17 cellular contexts compared by ENCODE assay signal in the genomic region with DNA sequence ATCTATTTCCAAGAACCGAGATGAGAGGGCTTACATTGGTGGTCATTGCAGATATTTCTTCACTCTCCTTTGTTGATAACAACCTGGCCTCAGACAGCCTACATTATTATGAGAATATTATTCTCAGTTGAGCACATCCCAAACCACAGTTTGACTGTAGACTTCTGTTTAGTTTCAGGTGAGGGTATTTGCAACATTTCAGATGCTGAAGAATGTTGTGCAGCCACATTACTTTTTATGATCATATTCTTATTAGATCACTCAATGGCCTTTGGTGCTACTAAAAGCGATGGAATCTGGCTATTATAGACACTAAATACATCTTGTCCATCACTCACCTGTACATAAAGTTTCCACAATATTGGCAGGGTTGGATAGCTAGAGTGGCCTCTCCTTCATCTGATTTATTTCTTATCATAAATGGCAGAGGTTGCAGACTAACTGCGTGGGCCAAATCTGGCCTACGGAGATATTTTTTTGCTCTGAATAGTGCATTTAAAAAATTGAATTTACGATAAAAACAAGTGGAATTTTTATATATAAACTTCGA. TPM values are rescaled to one million over a fixed set of nuclear protein-coding genes. Genes with fewer than 3 reads are reported as not detected.
DNase-seq lines count a peak whose midpoint lies in the region; ATAC-seq and TF ChIP-seq lines count a peak whose summit lies in the region.
"Had no signal": no experiment of that assay in that cellular context is flagged by ENCODE, and none has a peak within 500 bp of the region (broad histone marks: within the 10 kb centered on the region; RNA-seq: fewer than 3 reads in every experiment).

No MANE protein-coding gene starts in this region.

- no peak overlapping the region for H3K4me3 Mint-ChIP-seq in CD8-positive, alpha-beta T cell
- no peak overlapping the region for H3K4me3 Mint-ChIP-seq in osteocyte (ENCODE audit: unreplicated experiment)
- H3K4me3 Mint-ChIP-seq: B cell had no signal

- H3K79me2 ChIP-seq in PC-9 (ENCODE audit: low read depth): no peaks in the 10 kb centered on the region

- no peak overlapping the region for H3K27ac ChIP-seq in CD8-positive, alpha-beta T cell (ENCODE audit: low read depth, low read length)
- H3K27ac ChIP-seq in PC-9: peak overlapping the region; percentile 98

- no peaks in the 10 kb centered on the region for H3K27me3 Mint-ChIP-seq in CD8-positive, alpha-beta T cell (ENCODE audit: low read depth)
- no peaks in the 10 kb centered on the region for H3K27me3 Mint-ChIP-seq in osteocyte (ENCODE audit: unreplicated experiment)

- H3K36me3 ChIP-seq in CD8-positive, alpha-beta T cell (ENCODE audit: insufficient read depth, low read length): peaks cover 9% of the 10 kb centered on the region
- no peaks in the 10 kb centered on the region for H3K36me3 ChIP-seq in PC-9 (ENCODE audit: low read depth)

- TF ChIP-seq CTCF in CD8-positive, alpha-beta T cell (IDR thresholded peaks at IDR 0.05): no peak
- TF ChIP-seq CTCF in PC-9 (conservative IDR thresholded peaks at IDR 0.05): no peak
- no peak for TF ChIP-seq CTCF in epithelial cell of esophagus (IDR thresholded peaks at IDR 0.05; ENCODE audit: insufficient read depth, low read depth, low read length, missing control alignments)
- TF ChIP-seq CTCF in osteocyte (IDR thresholded peaks at IDR 0.05): no peak

- POLR2A ChIA-PET in CD8-positive, alpha-beta T cell (lab: Charles Lee): interaction anchor here (0.8 to 1.7 kb wide), 3 partner anchors 15 to 185 kb away, joined by 3 to 4 read pairs (median 3); no protein-coding TSS in a partner anchor
- POLR2A ChIA-PET in PC-9 (lab: Charles Lee; ENCODE audit: unreplicated experiment): interaction anchor here (0.5 to 0.7 kb wide), 3 partner anchors 11 to 1734 kb away, joined by 5 to 7 read pairs (median 5); partner anchors contain the start of gene RPL37

- peaks cover 15% of the 10 kb centered on the region for H3K4me1 ChIP-seq in CD8-positive, alpha-beta T cell (ENCODE audit: insufficient read depth, low read length)
- peaks cover 60% of the 10 kb centered on the region for H3K4me1 ChIP-seq in PC-9 (replicated peaks; ENCODE audit: insufficient read depth)

- H3K4me2 ChIP-seq in PC-9: peak overlapping the region; percentile 78

- H3K4me3 ChIP-seq in CD8-positive, alpha-beta T cell (ENCODE audit: low read depth, low read length): no peak overlapping the region
- H3K4me3 ChIP-seq in PC-9: peak overlapping the region; percentile 41
- no peak overlapping the region for H3K4me3 ChIP-seq in epithelial cell of esophagus (ENCODE audit: low read length)

- no peaks in the 10 kb centered on the region for H3K27me3 ChIP-seq in CD8-positive, alpha-beta T cell (ENCODE audit: insufficient read depth, low read length)
- no peaks in the 10 kb centered on the region for H3K27me3 ChIP-seq in PC-9 (ENCODE audit: insufficient read depth, low read depth)

- no peak for ATAC-seq in CD8-positive, alpha-beta T cell
- ATAC-seq in GM18858 (IDR thresholded peaks at IDR 0.05; ENCODE audit: unreplicated experiment): no peak
- ATAC-seq: sciatic nerve had no signal

- no peaks in the 10 kb centered on the region for H3K9me3 Mint-ChIP-seq in CD8-positive, alpha-beta T cell
- H3K9me3 Mint-ChIP-seq in osteocyte (ENCODE audit: unreplicated experiment): no peaks in the 10 kb centered on the region

- no peak overlapping the region for H2AFZ ChIP-seq in PC-9

- H4K20me1 ChIP-seq in PC-9 (ENCODE audit: insufficient read depth): no peaks in the 10 kb centered on the region

- H3K27ac Mint-ChIP-seq in CD8-positive, alpha-beta T cell: peak overlapping the region; percentile 66
- peak overlapping the region; percentile 95 for H3K27ac Mint-ChIP-seq in osteocyte (ENCODE audit: unreplicated experiment)
- H3K27ac Mint-ChIP-seq: B cell had no signal

- H3F3A ChIP-seq in PC-9 (ENCODE audit: insufficient read depth, low read depth): peaks cover 43% of the 10 kb centered on the region

- peaks cover 28% of the 10 kb centered on the region for H3K36me3 Mint-ChIP-seq in CD8-positive, alpha-beta T cell
- no peaks in the 10 kb centered on the region for H3K36me3 Mint-ChIP-seq in osteocyte (ENCODE audit: unreplicated experiment)

- H3K9me3 ChIP-seq in CD8-positive, alpha-beta T cell (ENCODE audit: low read length): no peaks in the 10 kb centered on the region
- H3K9me3 ChIP-seq in PC-9 (ENCODE audit: insufficient read depth, low read depth): no peaks in the 10 kb centered on the region

- no peaks in the 10 kb centered on the region for H3K9me2 ChIP-seq in PC-9 (ENCODE audit: insufficient read depth)

- peaks cover 36% of the 10 kb centered on the region for H3K4me1 Mint-ChIP-seq in CD8-positive, alpha-beta T cell (ENCODE audit: low read depth)
- peaks cover 48% of the 10 kb centered on the region for H3K4me1 Mint-ChIP-seq in osteocyte (ENCODE audit: unreplicated experiment)
- H3K4me1 Mint-ChIP-seq: B cell had no signal

- intact Hi-C loops in CD8-positive, alpha-beta T cell (cut with DNase I, micrococcal nuclease): no loop called here
- intact Hi-C loops in PC-9 (cut with micrococcal nuclease; ENCODE audit: unreplicated experiment): loop anchor here (1.0 to 5.0 kb wide), 4 partner anchors 38 to 503 kb away; no protein-coding TSS in a partner anchor

- TSS peak; percentile 87 for BruUV-seq in PC-9 (replicated peaks; lab: Mats Ljungman, UMichigan)

- CTCF ChIA-PET in CD8-positive, alpha-beta T cell (lab: Charles Lee): interaction anchor here (3.1 kb wide), 1 partner anchor 20 kb away, joined by 19 read pairs; no protein-coding TSS in a partner anchor
- CTCF ChIA-PET in PC-9 (lab: Charles Lee): interaction anchor here (1.2 kb wide), 1 partner anchor 20 kb away, joined by 5 read pairs; no protein-coding TSS in a partner anchor

- no peak for DNase-seq in CD8-positive, alpha-beta T cell
- DNase-seq in PC-9 (peak in 1 of 2 experiments; percentile 97), epithelial cell of esophagus (ENCODE audit: low read depth) (peak; percentile 35), osteocyte (ENCODE audit: extremely low spot score, unreplicated experiment) (no peak), HK-2 (ENCODE audit: unreplicated experiment) (no peak), NCI-H510A (lab: John Stamatoyannopoulos, UW) (no peak)
- DNase-seq: activated CD4-positive, alpha-beta T cell treated with anti-CD3 and anti-CD28 coated beads for 1 hour; activated gamma-delta T cell; aorta; Kasumi-1; NCI-H1105 treated with DMSO at 0.1 percent for 48 hours; NCI-H526 treated with DMSO at 0.1 percent for 48 hours; occipital lobe; stimulated activated CD4-positive, alpha-beta T cell treated with anti-CD3 and anti-CD28 coated beads, Interleukin-4, amount 100 ng/mL, for 1 hour had no signal

RNA-seq across cellular contexts. Expression of gene RICTOR, which starts 26.2 kb away (rescaled TPM):
- total RNA-seq in CD8-positive, alpha-beta T cell: 100 to 1,000 TPM; 116 to 128 TPM
- 103 and 121 TPM in 2 replicates for total RNA-seq in PC-9 (2021)
- 31.2 and 32.9 TPM in 2 replicates for total RNA-seq in osteocyte
